In genomic region chr6:24666616-24667377, GRCh38 we compare ENCODE assay signal across 1 cellular context.
TF ChIP-seq lines count a peak whose summit lies in the region.

Gene ACOT13 (plus strand): TSS chr6:24667077. CDS start chr6:24667264, 187 bp downstream.
Gene TDP2 (minus strand): TSS chr6:24666899. CDS start chr6:24666862, 37 bp downstream.

TF ChIP-seq in HepG2, 621 proteins besides CTCF, POLR2A, EP300 and RAD21 (continued from another document and continues in another):
- TF ChIP-seq ZNF609 (CRISPR knock-in tag; IDR thresholded peaks at IDR 0.05; ENCODE audit: borderline replicate concordance) (peak; percentile 74), HOXD1 (CRISPR knock-in tag; IDR thresholded peaks at IDR 0.05) (peak; percentile 57), ZUFSP (CRISPR knock-in tag; IDR thresholded peaks at IDR 0.05; ENCODE audit: borderline replicate concordance) (no peak), ZSCAN25 (CRISPR knock-in tag; IDR thresholded peaks at IDR 0.05) (no peak; the same call in 1 of the 2 replicates), KDM6A (CRISPR knock-in tag; IDR thresholded peaks at IDR 0.05; ENCODE audit: low read depth) (peak; percentile 26; the same call in 1 of the 2 replicates), FOXP4 (CRISPR knock-in tag; IDR thresholded peaks at IDR 0.05) (peak; percentile 55), JUN (CRISPR knock-in tag; IDR thresholded peaks at IDR 0.05) (no peak; the same call in 1 of the 2 replicates), SALL2 (CRISPR knock-in tag; IDR thresholded peaks at IDR 0.05) (peak; percentile 95), NR3C1 (CRISPR knock-in tag; IDR thresholded peaks at IDR 0.05) (no peak), AGO2 (optimal IDR thresholded peaks at IDR 0.05; ENCODE audit: low read depth, low read length) (peak; percentile 75), ZBTB40 (IDR thresholded peaks at IDR 0.05) (peak; percentile 59), ZBTB40 (CRISPR knock-in tag; IDR thresholded peaks at IDR 0.05) (peak; percentile 82), KAT7 (CRISPR knock-in tag; IDR thresholded peaks at IDR 0.05; ENCODE audit: borderline replicate concordance) (peak; percentile 83; the same call in 1 of the 2 replicates), ZBTB8A (CRISPR knock-in tag; IDR thresholded peaks at IDR 0.05; ENCODE audit: borderline replicate concordance, low read depth) (no peak), ZNF44 (CRISPR knock-in tag; IDR thresholded peaks at IDR 0.05) (no peak), PPARG (CRISPR knock-in tag; conservative IDR thresholded peaks at IDR 0.05) (peak; percentile 77), KLF13 (CRISPR knock-in tag; IDR thresholded peaks at IDR 0.05) (no peak), ZMYM3 (CRISPR knock-in tag; IDR thresholded peaks at IDR 0.05) (peak; percentile 78), DNMT3B (CRISPR knock-in tag; conservative IDR thresholded peaks at IDR 0.05) (peak; percentile 94; the same call in 1 of the 2 replicates), SMAD1 (CRISPR knock-in tag; IDR thresholded peaks at IDR 0.05; ENCODE audit: borderline replicate concordance, low read depth) (peak; percentile 94), IKZF1 (IDR thresholded peaks at IDR 0.05) (no peak), TRAFD1 (CRISPR knock-in tag; IDR thresholded peaks at IDR 0.05; ENCODE audit: borderline replicate concordance) (peak; percentile 89; the same call in 1 of the 2 replicates), ZNF780A (CRISPR knock-in tag; IDR thresholded peaks at IDR 0.05) (no peak), POGK (CRISPR knock-in tag; conservative IDR thresholded peaks at IDR 0.05) (peak; percentile 93), ZNF580 (CRISPR knock-in tag; IDR thresholded peaks at IDR 0.05; ENCODE audit: borderline replicate concordance, low read depth) (peak; percentile 93)
